In genomic region chr12:27422697-27423096, GRCh38 we compare ENCODE assay signal across 19 cellular contexts. TPM values are rescaled to one million over a fixed set of nuclear protein-coding genes. Genes with fewer than 3 reads are reported as not detected.
DNase-seq lines count a peak whose midpoint lies in the region; ATAC-seq and TF ChIP-seq lines count a peak whose summit lies in the region.
"Had no signal": no experiment of that assay in that cellular context is flagged by ENCODE, and none has a peak within 500 bp of the region (broad histone marks: within the 10 kb centered on the region; RNA-seq: fewer than 3 reads in every experiment).

No MANE protein-coding gene starts in this region.

- TF ChIP-seq POLR2A in spleen (IDR thresholded peaks at IDR 0.05): no peak

- H3K4me3 ChIP-seq in right atrium auricular region (no peak overlapping the region), mesendoderm (ENCODE audit: low read length) (no peak overlapping the region), spleen (no peak overlapping the region)
- H3K4me3 ChIP-seq: A549; BLaER1 treated with 17β-estradiol and CSF1 and Interleukin-3, amounts not matched to agents 10 nM and 100 nM; GM23248; Peyer's patch had no signal

- H3K36me3 ChIP-seq in right atrium auricular region (peaks cover 8% of the 10 kb centered on the region), mesendoderm (ENCODE audit: control insufficient read depth, insufficient read depth, low read length) (peaks cover 1% of the 10 kb centered on the region), spleen (no peaks in the 10 kb centered on the region)
- H3K36me3 ChIP-seq: Peyer's patch had no signal

- ATAC-seq in Right ventricle myocardium superior (ENCODE audit: poor library complexity) (peak; percentile 6), WTC11 (peak; percentile 60), HG02610 (IDR thresholded peaks at IDR 0.05; ENCODE audit: unreplicated experiment) (no peak)
- ATAC-seq in activated CD8-positive, alpha-beta memory T cell treated with anti-CD3 and anti-CD28 coated beads, Interleukin-2, amount 10 ng/mL, durations not matched to agents 7 days and 5 days: no peak
- ATAC-seq: A549; CD8-positive, alpha-beta T cell had no signal

- no peak overlapping the region for H2BK120ac ChIP-seq in mesendoderm (ENCODE audit: low read depth, low read length)

- H3K4me3 Mint-ChIP-seq in WTC11: no peak overlapping the region
- no peak overlapping the region for H3K4me3 Mint-ChIP-seq in activated CD8-positive, alpha-beta memory T cell treated with anti-CD3 and anti-CD28 coated beads, Interleukin-2, amount 10 ng/mL, durations not matched to agents 7 days and 5 days
- H3K4me3 Mint-ChIP-seq: CD8-positive, alpha-beta T cell had no signal

- H3K9me3 ChIP-seq in right atrium auricular region (no peaks in the 10 kb centered on the region), spleen (no peaks in the 10 kb centered on the region)
- H3K9me3 ChIP-seq: A549, Peyer's patch had no signal

- no peak overlapping the region for H3K27ac ChIP-seq in right atrium auricular region
- H3K27ac ChIP-seq in mesendoderm (ENCODE audit: low read depth, low read length): no peak overlapping the region
- no peak overlapping the region for H3K27ac ChIP-seq in spleen
- H3K27ac ChIP-seq: A549, GM23248, Peyer's patch had no signal

- no peaks in the 10 kb centered on the region for H3K79me1 ChIP-seq in mesendoderm (ENCODE audit: low read length)

- H3K4me2 ChIP-seq in mesendoderm (ENCODE audit: low read length): no peak overlapping the region
- H3K4me2 ChIP-seq: A549 had no signal

- no peak overlapping the region for H3K27ac Mint-ChIP-seq in WTC11
- no peak overlapping the region for H3K27ac Mint-ChIP-seq in activated CD8-positive, alpha-beta memory T cell treated with anti-CD3 and anti-CD28 coated beads, Interleukin-2, amount 10 ng/mL, durations not matched to agents 7 days and 5 days
- H3K27ac Mint-ChIP-seq: CD8-positive, alpha-beta T cell had no signal

- H4K5ac ChIP-seq in mesendoderm (ENCODE audit: low read length): no peak overlapping the region

- intact Hi-C loops in Right ventricle myocardium superior (cut with DNase I): no loop called here
- intact Hi-C loops in spleen (cut with DNase I; ENCODE audit: low total_unique reads): no loop called here

- no peaks in the 10 kb centered on the region for H3K27me3 Mint-ChIP-seq in WTC11 (ENCODE audit: low read depth)
- H3K27me3 Mint-ChIP-seq in activated CD8-positive, alpha-beta memory T cell treated with anti-CD3 and anti-CD28 coated beads, Interleukin-2, amount 10 ng/mL, durations not matched to agents 7 days and 5 days: no peaks in the 10 kb centered on the region

- no CpG with 5 or more reads among the region's 2 CpGs for WGBS in mesendoderm (ENCODE audit: extremely low coverage, insufficient coverage, low lambda C conversion rate)
- WGBS in spleen, 5 donors: 79 to 96% (median 92%) methylated on average over 2 of the region's 2 CpGs

- H3K23ac ChIP-seq in mesendoderm (ENCODE audit: low read length): no peak overlapping the region

- H3K36me3 Mint-ChIP-seq in WTC11: peaks cover 13% of the 10 kb centered on the region
- H3K36me3 Mint-ChIP-seq in activated CD8-positive, alpha-beta memory T cell treated with anti-CD3 and anti-CD28 coated beads, Interleukin-2, amount 10 ng/mL, durations not matched to agents 7 days and 5 days: peaks cover 18% of the 10 kb centered on the region
- H3K36me3 Mint-ChIP-seq: CD8-positive, alpha-beta T cell had no signal

- H3K56ac ChIP-seq in mesendoderm (ENCODE audit: low read length): no peak overlapping the region

- H3K27me3 ChIP-seq in right atrium auricular region: no peaks in the 10 kb centered on the region
- H3K27me3 ChIP-seq in mesendoderm (ENCODE audit: insufficient read depth, low read length, poor library complexity): no peaks in the 10 kb centered on the region
- no peaks in the 10 kb centered on the region for H3K27me3 ChIP-seq in spleen (replicated peaks in 1 of 7)
- H3K27me3 ChIP-seq: BLaER1 treated with 17β-estradiol and CSF1 and Interleukin-3, amounts not matched to agents 10 nM and 100 nM; Peyer's patch had no signal

- H2BK5ac ChIP-seq in mesendoderm (ENCODE audit: low read length): no peak overlapping the region

- no peaks in the 10 kb centered on the region for H3K4me1 Mint-ChIP-seq in WTC11
- no peaks in the 10 kb centered on the region for H3K4me1 Mint-ChIP-seq in activated CD8-positive, alpha-beta memory T cell treated with anti-CD3 and anti-CD28 coated beads, Interleukin-2, amount 10 ng/mL, durations not matched to agents 7 days and 5 days

- H3K4me1 ChIP-seq in right atrium auricular region: no peaks in the 10 kb centered on the region
- H3K4me1 ChIP-seq in mesendoderm (ENCODE audit: control insufficient read depth, low read depth, low read length): peaks cover 2% of the 10 kb centered on the region
- H3K4me1 ChIP-seq in spleen: no peaks in the 10 kb centered on the region
- H3K4me1 ChIP-seq: A549, Peyer's patch had no signal

- no peaks in the 10 kb centered on the region for H3K9me3 Mint-ChIP-seq in WTC11
- H3K9me3 Mint-ChIP-seq in activated CD8-positive, alpha-beta memory T cell treated with anti-CD3 and anti-CD28 coated beads, Interleukin-2, amount 10 ng/mL, durations not matched to agents 7 days and 5 days (ENCODE audit: low read depth): no peaks in the 10 kb centered on the region
- H3K9me3 Mint-ChIP-seq: CD8-positive, alpha-beta T cell had no signal

- no peak overlapping the region for H3K4ac ChIP-seq in mesendoderm (ENCODE audit: low read depth, low read length)

- CTCF ChIA-PET in WTC11 (lab: Charles Lee): no interaction called here
- CTCF ChIA-PET in activated CD8-positive, alpha-beta memory T cell treated with anti-CD3 and anti-CD28 coated beads, Interleukin-2, amount 10 ng/mL, durations not matched to agents 7 days and 5 days (lab: Charles Lee): no interaction called here

- no peak overlapping the region for H2BK15ac ChIP-seq in mesendoderm (replicated peaks; ENCODE audit: low read depth)

- DNase-seq in Right ventricle myocardium superior: no peak
- no peak for DNase-seq in right atrium auricular region (ENCODE audit: low spot score)
- DNase-seq in NCI-H2171 (lab: John Stamatoyannopoulos, UW): peak; percentile 10
- no peak for DNase-seq in WTC11 (ENCODE audit: low spot score)
- peak; percentile 53 for DNase-seq in mesendoderm
- no peak for DNase-seq in spleen
- no peak for DNase-seq in activated CD8-positive, alpha-beta memory T cell treated with anti-CD3 and anti-CD28 coated beads, Interleukin-2, amount 10 ng/mL, durations not matched to agents 7 days and 5 days
- DNase-seq: Calu3; CD8-positive, alpha-beta T cell; DMS79 treated with DMSO at 0.1 percent for 48 hours; GM23248; KBM-7; NCI-H1417; NCI-H187 treated with DMSO at 0.1 percent for 48 hours; Peyer's patch; SW 1271 had no signal

- no peak for TF ChIP-seq CTCF in right atrium auricular region (IDR thresholded peaks at IDR 0.05)
- TF ChIP-seq CTCF in WTC11 (IDR thresholded peaks at IDR 0.05): no peak
- no peak for TF ChIP-seq CTCF in spleen (IDR thresholded peaks at IDR 0.05 in 8 of 11, conservative IDR thresholded peaks at IDR 0.05 in 3 of 11)

- POLR2A ChIA-PET in WTC11 (lab: Charles Lee): no interaction called here

- H2AK5ac ChIP-seq in mesendoderm (ENCODE audit: low read length): no peak overlapping the region

- H3K18ac ChIP-seq in mesendoderm (ENCODE audit: low read length): no peak overlapping the region

- no peak overlapping the region for H4K8ac ChIP-seq in mesendoderm (ENCODE audit: low read depth, low read length)

- no peaks in the 10 kb centered on the region for H3K79me2 ChIP-seq in mesendoderm (ENCODE audit: control insufficient read depth, insufficient read depth, low read length)

- no peak overlapping the region for H3K9ac ChIP-seq in mesendoderm (ENCODE audit: low read length)
- H3K9ac ChIP-seq: BLaER1 treated with 17β-estradiol and CSF1 and Interleukin-3, amounts not matched to agents 10 nM and 100 nM; GM23248 had no signal

TF ChIP-seq in WTC11, 78 proteins besides CTCF, POLR2A, EP300 and RAD21 (continues in another document):
- TF ChIP-seq ZNF671 (CRISPR knock-in tag; IDR thresholded peaks at IDR 0.05) (no peak), GTF2I (CRISPR knock-in tag; conservative IDR thresholded peaks at IDR 0.05) (no peak), E2F4 (CRISPR knock-in tag; IDR thresholded peaks at IDR 0.05; ENCODE audit: borderline replicate concordance, low read depth) (no peak)

RNA-seq across cellular contexts. Expression of gene SMCO2, which starts 23.8 kb away (rescaled TPM):
- total RNA-seq in Right ventricle myocardium superior (not detected), right atrium auricular region (not detected), WTC11 (2021) (0.32 to 0.71 TPM (median 0.52 TPM) in 3 replicates), spleen (under 1 TPM in 1 of 7 donors, not detected in 6; 0.92 TPM)
- polyA plus RNA-seq in mesendoderm (2013, experiment 1 of 2): 0.56 TPM
- polyA plus RNA-seq in mesendoderm (2013, experiment 2 of 2): 0.31 TPM
- under 1 TPM in 2 of 3 donors, not detected in 1; 0.06 to 0.16 TPM for polyA plus RNA-seq in spleen
- total RNA-seq in activated CD8-positive, alpha-beta memory T cell treated with anti-CD3 and anti-CD28 coated beads, Interleukin-2, amount 10 ng/mL, durations not matched to agents 7 days and 5 days: under 1 TPM; 0.89 to 0.91 TPM
- total RNA-seq: CD8-positive, alpha-beta T cell; GM23248; Peyer's patch had no signal
- polyA plus RNA-seq: GM23248 had no signal

Comparison
In these comparisons a context has a peak if more than half of its experiments do, and no peak if none do; other contexts are left out.
1. ATAC-seq: peak in Right ventricle myocardium superior (single experiment) and WTC11 (single experiment); none in activated CD8-positive, alpha-beta memory T cell treated with anti-CD3 and anti-CD28 coated beads, Interleukin-2, amount 10 ng/mL, durations not matched to agents 7 days and 5 days (single experiment) and HG02610 (single experiment).
2. DNase-seq: peak in NCI-H2171 (single experiment) and mesendoderm (single experiment); none in Right ventricle myocardium superior (single experiment), right atrium auricular region (single experiment), WTC11 (single experiment), spleen (single experiment) and activated CD8-positive, alpha-beta memory T cell treated with anti-CD3 and anti-CD28 coated beads, Interleukin-2, amount 10 ng/mL, durations not matched to agents 7 days and 5 days (single experiment).